ENCODE assay signal across 8 cellular contexts in genomic region chr7:55254596-55255500, GRCh38.
DNase-seq lines count a peak whose midpoint lies in the region; ATAC-seq and TF ChIP-seq lines count a peak whose summit lies in the region.

No MANE protein-coding gene starts in this region.

- intact Hi-C loops in dorsolateral prefrontal cortex (cut with DNase I) (loop anchor here (1.0 to 10.0 kb wide), 5 partner anchors 110 to 481 kb away; no protein-coding TSS in a partner anchor), lower leg skin (cut with DNase I; ENCODE audit: low total_unique reads) (loop anchor here (5.0 kb wide), 2 partner anchors 468 to 483 kb away; no protein-coding TSS in a partner anchor)

- TF ChIP-seq POLR2A in lower leg skin (IDR thresholded peaks at IDR 0.05): no peak

- TF ChIP-seq CTCF in dorsolateral prefrontal cortex (IDR thresholded peaks at IDR 0.05 in 54 of 56, conservative IDR thresholded peaks at IDR 0.05 in 2 of 56; ENCODE audit: low read depth in 1 of 56, partially characterized antibody in 56 of 56): peak; percentile 82 to 99 (median 94)
- TF ChIP-seq CTCF in lower leg skin (IDR thresholded peaks at IDR 0.05): peak in 1 of 3 donors; percentile 60

- in situ Hi-C loops in ACHN (cut with HindIII; ENCODE audit: low pct_ligation_motif_present, low pct_unique_long_range_greater_than_20kb, low sequenced_read_pairs): loop anchor here (10.0 kb wide), 1 partner anchor 50 kb away; no protein-coding TSS in a partner anchor

- H3K4me3 ChIP-seq in dorsolateral prefrontal cortex: peak overlapping the region; percentile 45 to 93 (median 70)
- H3K4me3 ChIP-seq in lower leg skin (ENCODE audit: low read depth, poor library complexity, severe bottlenecking): peak overlapping the region; percentile 29

- DNase-seq in ACHN (peak; percentile 90), NCI-H226 (peak; percentile 62), dorsolateral prefrontal cortex (peak; percentile 66 to 91 (median 84)), lower leg skin (ENCODE audit: low spot score in 2 of 2) (peak; percentile 72 to 97)
- DNase-seq in activated CD4-positive, alpha-beta T cell treated with anti-CD3 and anti-CD28 coated beads, Interleukin-2, amount 50 U/mL, for 48 hours: peak; percentile 79 to 83
- DNase-seq in stimulated activated CD4-positive, alpha-beta T cell treated with anti-CD3 and anti-CD28 coated beads, Interleukin-4, amount 100 ng/mL, for 4 hours: peak; percentile 27 to 75

- H3K27ac ChIP-seq in dorsolateral prefrontal cortex: peak overlapping the region in 21 of 59 donors; percentile 6 to 83 (median 52)

- H3K27me3 ChIP-seq in dorsolateral prefrontal cortex: peaks cover 0 to 24% (median 0%) of the 10 kb centered on the region in 45 donors

- WGBS in lower leg skin, 2 donors: 0 to 1% methylated on average over 43 to 75 of the region's 80 CpGs

- ATAC-seq in GM18868 (IDR thresholded peaks at IDR 0.05; ENCODE audit: unreplicated experiment): peak; percentile 72
- ATAC-seq in HG03097 (IDR thresholded peaks at IDR 0.05; ENCODE audit: low FRiP score, unreplicated experiment): peak; percentile 73
